ENCODE assay signal across 9 cellular contexts in genomic region chr13:40985596-40986327, GRCh38. TPM values are rescaled to one million over a fixed set of nuclear protein-coding genes. Genes with fewer than 3 reads are reported as not detected.
A peak's percentile ranks its signal among the peaks of the same experiment; 100 is the strongest.
DNase-seq lines count a peak whose midpoint lies in the region; ATAC-seq and TF ChIP-seq lines count a peak whose summit lies in the region.
"Had no signal": no experiment of that assay in that cellular context is flagged by ENCODE, and none has a peak within 500 bp of the region (broad histone marks: within the 10 kb centered on the region; RNA-seq: fewer than 3 reads in every experiment).

No MANE protein-coding gene starts in this region.

- no peak for ATAC-seq in T-helper 17 cell
- no peak for ATAC-seq in aorta (ENCODE audit: low FRiP score)
- ATAC-seq in HG02970 (IDR thresholded peaks at IDR 0.05; ENCODE audit: low FRiP score, unreplicated experiment), result no peak

- peak overlapping the region; percentile 55 for H3K4me3 ChIP-seq in GM06990 (replicated peaks; ENCODE audit: low read depth, low read length)
- H3K4me3 ChIP-seq in right atrium auricular region, result no peak overlapping the region
- H3K4me3 ChIP-seq in skeletal muscle satellite cell (ENCODE audit: low read length), result no peak overlapping the region
- H3K4me3 ChIP-seq in aorta (ENCODE audit: low read length in 2 of 2), result no peak overlapping the region

- H3K27me3 Mint-ChIP-seq in T-helper 17 cell, result no peaks in the 10 kb centered on the region

- H3K36me3 ChIP-seq in GM06990 (ENCODE audit: control insufficient read depth, insufficient read depth, low read length) (no peaks in the 10 kb centered on the region), right atrium auricular region (no peaks in the 10 kb centered on the region), skeletal muscle satellite cell (ENCODE audit: insufficient read depth, low read length) (peaks cover 6% of the 10 kb centered on the region), aorta (ENCODE audit: control insufficient read depth in 1 of 2, insufficient read depth in 2 of 2, low read length in 1 of 2) (no peaks in the 10 kb centered on the region)

- no peak for TF ChIP-seq CTCF in GM06990 (IDR thresholded peaks at IDR 0.05; ENCODE audit: insufficient read depth, low read length, poor library complexity, severe bottlenecking)
- TF ChIP-seq CTCF in right atrium auricular region (IDR thresholded peaks at IDR 0.05), result no peak

- H3K9ac ChIP-seq in skeletal muscle satellite cell (ENCODE audit: low read depth, low read length), result no peak overlapping the region

- no peaks in the 10 kb centered on the region for H3K36me3 Mint-ChIP-seq in T-helper 17 cell (ENCODE audit: low read depth)

- H3K4me3 Mint-ChIP-seq in T-helper 17 cell, result peak overlapping the region; percentile 89

- H3K4me2 ChIP-seq in skeletal muscle satellite cell (ENCODE audit: low read length), result peak overlapping the region; percentile 67

- peak overlapping the region; percentile 98 for H3K27ac Mint-ChIP-seq in T-helper 17 cell

- DNase-seq in GM06990 (ENCODE audit: extremely low read depth, insufficient read length) (no peak), T-helper 17 cell (no peak), right atrium auricular region (ENCODE audit: low spot score) (no peak), aorta (no peak), HCEC 1CT (no peak), mesenteric fat pad (ENCODE audit: low spot score) (no peak)
- DNase-seq: stimulated activated CD4-positive, alpha-beta T cell treated with anti-CD3 and anti-CD28 coated beads, Interleukin-2, amount 100 ng/mL, for 48 hours had no signal

- no peaks in the 10 kb centered on the region for H3K9me3 ChIP-seq in T-helper 17 cell (ENCODE audit: control insufficient read depth, low read length, poor library complexity, severe bottlenecking)
- no peaks in the 10 kb centered on the region for H3K9me3 ChIP-seq in right atrium auricular region
- no peaks in the 10 kb centered on the region for H3K9me3 ChIP-seq in skeletal muscle satellite cell (replicated peaks; ENCODE audit: low read length)
- no peaks in the 10 kb centered on the region for H3K9me3 ChIP-seq in aorta (ENCODE audit: control insufficient read depth, low read length)

- H3K4me1 ChIP-seq in right atrium auricular region, result peaks cover 0 to 37% of the 10 kb centered on the region in 2 donors
- peaks cover 34% of the 10 kb centered on the region for H3K4me1 ChIP-seq in skeletal muscle satellite cell (ENCODE audit: control insufficient read depth, insufficient read depth, low read length)
- peaks cover 2 to 4% of the 10 kb centered on the region in 2 donors for H3K4me1 ChIP-seq in aorta (ENCODE audit: control insufficient read depth in 1 of 2, insufficient read depth in 2 of 2, low read length in 2 of 2)

- 38 to 39% methylated on average over 5 of the region's 5 CpGs for WGBS in aorta, 2 donors

- H3K27ac ChIP-seq in right atrium auricular region (peak overlapping the region; percentile 71 to 83), aorta (ENCODE audit: low read depth in 1 of 2, low read length in 2 of 2) (peak overlapping the region in 1 of 2 donors; percentile 12)

- H3K27me3 ChIP-seq in GM06990 (replicated peaks; ENCODE audit: control insufficient read depth, insufficient read depth, low read length), result no peaks in the 10 kb centered on the region
- H3K27me3 ChIP-seq in right atrium auricular region, result no peaks in the 10 kb centered on the region
- H3K27me3 ChIP-seq in skeletal muscle satellite cell (ENCODE audit: control insufficient read depth, insufficient read depth, low read length), result no peaks in the 10 kb centered on the region
- H3K27me3 ChIP-seq in aorta (ENCODE audit: control insufficient read depth in 1 of 2, insufficient read depth in 2 of 2, low read length in 1 of 2), result no peaks in the 10 kb centered on the region

- intact Hi-C loops in aorta (cut with DNase I), result loop anchor here in 1 of 2 donors (10.0 kb wide), 2 partner anchors 61 to 69 kb away; no protein-coding TSS in a partner anchor

- H3K4me1 Mint-ChIP-seq in T-helper 17 cell, result peaks cover 46% of the 10 kb centered on the region

RNA-seq across cellular contexts. Expression of gene ELF1, which starts 33.4 kb away (rescaled TPM):
- total RNA-seq in T-helper 17 cell, result 100 to 1,000 TPM; 197 to 232 TPM
- total RNA-seq in right atrium auricular region, result 10 to 100 TPM; 39.1 to 54.2 TPM
- total RNA-seq in skeletal muscle satellite cell (2012; rRNA removed), result 27.4 and 30.1 TPM in 2 replicates
- total RNA-seq in aorta, result 10 to 100 TPM; 71.6 to 77.0 TPM
- polyA plus RNA-seq in aorta, result 10 to 100 TPM; 23.0 to 23.7 TPM
- 74.2 TPM for total RNA-seq in mesenteric fat pad
